Comparison of ENCODE assay signal across 1 cellular context in genomic region chr22:37559901-37560681, GRCh38.
A peak's percentile ranks its signal among the peaks of the same experiment; 100 is the strongest.
TF ChIP-seq lines count a peak whose summit lies in the region.

TSS of gene CDC42EP1 (plus strand) at chr22:37560480. CDS start at chr22:37566350, 5,870 bp downstream.

TF ChIP-seq in HepG2, 621 proteins besides CTCF, POLR2A, EP300 and RAD21 (continued from another document and continues in another):
- TF ChIP-seq ELF1 (CRISPR knock-in tag; IDR thresholded peaks at IDR 0.05) (peak; percentile 11; the same call in 1 of the 2 replicates), SMAD3 (CRISPR knock-in tag; IDR thresholded peaks at IDR 0.05) (no peak), TCF7L2 (IDR thresholded peaks at IDR 0.05; ENCODE audit: low read depth, low read length) (no peak), ZNF282 (IDR thresholded peaks at IDR 0.05; ENCODE audit: partially characterized antibody) (no peak), CERS6 (CRISPR knock-in tag; IDR thresholded peaks at IDR 0.05) (no peak), NR2F2 (IDR thresholded peaks at IDR 0.05; ENCODE audit: borderline replicate concordance, low read depth) (no peak), ZNF619 (CRISPR knock-in tag; IDR thresholded peaks at IDR 0.05) (no peak), GPN1 (CRISPR knock-in tag; IDR thresholded peaks at IDR 0.05; ENCODE audit: borderline replicate concordance) (no peak), ZNF451 (CRISPR knock-in tag; IDR thresholded peaks at IDR 0.05) (peak; percentile 58; the same call in 1 of the 2 replicates), RBAK (CRISPR knock-in tag; IDR thresholded peaks at IDR 0.05) (no peak), ZNF777 (CRISPR knock-in tag; IDR thresholded peaks at IDR 0.05) (no peak), KLF15 (CRISPR knock-in tag; IDR thresholded peaks at IDR 0.05; ENCODE audit: borderline replicate concordance) (no peak), ZNF605 (CRISPR knock-in tag; IDR thresholded peaks at IDR 0.05) (no peak), ZNF329 (CRISPR knock-in tag; IDR thresholded peaks at IDR 0.05; ENCODE audit: low read depth) (no peak), AHDC1 (CRISPR knock-in tag; IDR thresholded peaks at IDR 0.05; ENCODE audit: borderline replicate concordance) (no peak), ZSCAN9 (CRISPR knock-in tag; IDR thresholded peaks at IDR 0.05; ENCODE audit: borderline replicate concordance) (no peak), NCOA1 (CRISPR knock-in tag; IDR thresholded peaks at IDR 0.05) (no peak), NAIF1 (CRISPR knock-in tag; IDR thresholded peaks at IDR 0.05; ENCODE audit: borderline replicate concordance) (no peak), EEA1 (CRISPR knock-in tag; IDR thresholded peaks at IDR 0.05; ENCODE audit: borderline replicate concordance) (no peak), ZNF331 (CRISPR knock-in tag; IDR thresholded peaks at IDR 0.05) (no peak), ZNF703 (CRISPR knock-in tag; IDR thresholded peaks at IDR 0.05; ENCODE audit: borderline replicate concordance) (no peak), CREB1 (IDR thresholded peaks at IDR 0.05) (no peak), CREB1 (CRISPR knock-in tag; IDR thresholded peaks at IDR 0.05) (no peak), CEBPG (CRISPR knock-in tag; IDR thresholded peaks at IDR 0.05) (no peak), HOMEZ (CRISPR knock-in tag; IDR thresholded peaks at IDR 0.05; ENCODE audit: low read depth) (0 out of 2 replicates have a peak, but pooled peaks have one; percentile 14), ZNF781 (CRISPR knock-in tag; IDR thresholded peaks at IDR 0.05; ENCODE audit: borderline replicate concordance, not compliant biosample characterization) (no peak), GATAD1 (CRISPR knock-in tag; IDR thresholded peaks at IDR 0.05) (no peak; the same call in 1 of the 2 replicates), MIER2 (CRISPR knock-in tag; IDR thresholded peaks at IDR 0.05) (no peak), TBP (CRISPR knock-in tag; IDR thresholded peaks at IDR 0.05) (no peak), NFIC (IDR thresholded peaks at IDR 0.05; ENCODE audit: low read length) (no peak), ZNF512B (CRISPR knock-in tag; IDR thresholded peaks at IDR 0.05; ENCODE audit: borderline replicate concordance) (no peak), ERF (CRISPR knock-in tag; IDR thresholded peaks at IDR 0.05) (peak; percentile 23; the same call in 1 of the 2 replicates), RBM22 (optimal IDR thresholded peaks at IDR 0.05; ENCODE audit: low read length) (peak; percentile 60), HHEX (CRISPR knock-in tag; IDR thresholded peaks at IDR 0.05) (no peak), PHF21A (CRISPR knock-in tag; IDR thresholded peaks at IDR 0.05) (no peak), ZNF574 (CRISPR knock-in tag; IDR thresholded peaks at IDR 0.05) (peak; percentile 57), HIVEP1 (CRISPR knock-in tag; IDR thresholded peaks at IDR 0.05) (0 out of 2 replicates have a peak, but pooled peaks have one; percentile 71), ZNF557 (CRISPR knock-in tag; IDR thresholded peaks at IDR 0.05) (no peak), ZNF720 (CRISPR knock-in tag; IDR thresholded peaks at IDR 0.05) (no peak), CCAR2 (optimal IDR thresholded peaks at IDR 0.05; ENCODE audit: low read depth, low read length) (no peak), ZNF326 (CRISPR knock-in tag; IDR thresholded peaks at IDR 0.05; ENCODE audit: borderline replicate concordance) (no peak), ZNF775 (CRISPR knock-in tag; IDR thresholded peaks at IDR 0.05; ENCODE audit: borderline replicate concordance) (no peak), ZNF616 (CRISPR knock-in tag; IDR thresholded peaks at IDR 0.05; ENCODE audit: low read depth) (no peak), ZBTB37 (CRISPR knock-in tag; IDR thresholded peaks at IDR 0.05) (0 out of 2 replicates have a peak, but pooled peaks have one; percentile 25), RFX3 (CRISPR knock-in tag; IDR thresholded peaks at IDR 0.05) (no peak)
- TF ChIP-seq, protein P1, sequence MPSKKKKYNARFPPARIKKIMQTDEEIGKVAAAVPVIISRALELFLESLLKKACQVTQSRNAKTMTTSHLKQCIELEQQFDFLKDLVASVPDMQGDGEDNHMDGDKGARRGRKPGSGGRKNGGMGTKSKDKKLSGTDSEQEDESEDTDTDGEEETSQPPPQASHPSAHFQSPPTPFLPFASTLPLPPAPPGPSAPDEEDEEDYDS (CRISPR knock-in tag; IDR thresholded peaks at IDR 0.05) = 0 out of 2 replicates have a peak, but pooled peaks have one; percentile 18
- TF ChIP-seq, protein P2, sequence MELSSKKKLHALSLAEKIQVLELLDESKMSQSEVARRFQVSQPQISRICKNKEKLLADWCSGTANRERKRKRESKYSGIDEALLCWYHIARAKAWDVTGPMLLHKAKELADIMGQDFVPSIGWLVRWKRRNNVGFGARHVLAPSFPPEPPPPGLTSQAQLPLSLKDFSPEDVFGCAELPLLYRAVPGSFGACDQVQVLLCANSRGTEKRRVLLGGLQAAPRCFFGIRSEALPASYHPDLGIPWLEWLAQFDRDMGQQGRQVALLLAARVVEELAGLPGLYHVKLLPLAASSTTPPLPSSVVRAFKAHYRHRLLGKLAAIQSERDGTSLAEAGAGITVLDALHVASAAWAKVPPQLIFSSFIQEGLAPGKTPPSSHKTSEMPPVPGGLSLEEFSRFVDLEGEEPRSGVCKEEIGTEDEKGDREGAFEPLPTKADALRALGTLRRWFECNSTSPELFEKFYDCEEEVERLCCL (CRISPR knock-in tag; IDR thresholded peaks at IDR 0.05; ENCODE audit: borderline replicate concordance) = no peak
- TF ChIP-seq, protein P3, sequence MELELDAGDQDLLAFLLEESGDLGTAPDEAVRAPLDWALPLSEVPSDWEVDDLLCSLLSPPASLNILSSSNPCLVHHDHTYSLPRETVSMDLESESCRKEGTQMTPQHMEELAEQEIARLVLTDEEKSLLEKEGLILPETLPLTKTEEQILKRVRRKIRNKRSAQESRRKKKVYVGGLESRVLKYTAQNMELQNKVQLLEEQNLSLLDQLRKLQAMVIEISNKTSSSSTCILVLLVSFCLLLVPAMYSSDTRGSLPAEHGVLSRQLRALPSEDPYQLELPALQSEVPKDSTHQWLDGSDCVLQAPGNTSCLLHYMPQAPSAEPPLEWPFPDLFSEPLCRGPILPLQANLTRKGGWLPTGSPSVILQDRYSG (CRISPR knock-in tag; IDR thresholded peaks at IDR 0.05) = no peak
